ENCODE assay signal across 17 cellular contexts in genomic region chr3:14863324-14864100, GRCh38. TPM values are rescaled to one million over a fixed set of nuclear protein-coding genes. Genes with fewer than 3 reads are reported as not detected.
A peak's percentile ranks its signal among the peaks of the same experiment; 100 is the strongest.
DNase-seq lines count a peak whose midpoint lies in the region; ATAC-seq, FAIRE-seq and TF ChIP-seq lines count a peak whose summit lies in the region.
"Had no signal": no experiment of that assay in that cellular context is flagged by ENCODE, and none has a peak within 500 bp of the region (broad histone marks: within the 10 kb centered on the region; RNA-seq: fewer than 3 reads in every experiment).

No MANE protein-coding gene starts in this region.

- H2AFZ ChIP-seq in keratinocyte (ENCODE audit: control insufficient read depth, low read length) = no peak overlapping the region

- DNase-seq in left ventricle myocardium inferior (no peak), left ventricle myocardium superior (no peak), WTC11 (ENCODE audit: low spot score) (peak; percentile 40), keratinocyte (ENCODE audit: low read depth, low spot score) (no peak), NCI-H524 (lab: John Stamatoyannopoulos, UW) (no peak), body of pancreas (no peak), Ammon's horn (ENCODE audit: low spot score) (no peak)
- DNase-seq: activated CD4-positive, CD25-positive, alpha-beta regulatory T cell; activated T-cell treated with anti-CD3 and anti-CD28 coated beads, Interleukin-2, amount 50 U/mL, for 72 hours; NCI-H2171 treated with DMSO at 0.1 percent for 48 hours; Right ventricle myocardium superior; stimulated activated CD4-positive, alpha-beta T cell treated with anti-CD3 and anti-CD28 coated beads, Interleukin-4, amount 100 ng/mL, for 4 hours; stimulated activated naive CD8-positive, alpha-beta T cell treated with anti-CD3 and anti-CD28 coated beads, Interleukin-15, amount 100 ng/mL, for 72 hours had no signal

- H3K36me3 ChIP-seq in left ventricle myocardium inferior (peaks cover 5% of the 10 kb centered on the region), keratinocyte (ENCODE audit: control insufficient read depth in 2 of 2, extremely low read depth in 1 of 2, insufficient read depth in 2 of 2, low read length in 2 of 2) (no peaks in the 10 kb centered on the region), body of pancreas (replicated peaks in 1 of 2; ENCODE audit: insufficient read depth in 1 of 2, low read depth in 2 of 2) (no peaks in the 10 kb centered on the region)
- H3K36me3 ChIP-seq: prostate gland had no signal

- no peaks in the 10 kb centered on the region for H3K9me3 Mint-ChIP-seq in WTC11
- H3K9me3 Mint-ChIP-seq: activated T-cell treated with anti-CD3 and anti-CD28 coated beads, Interleukin-2, amount 50 U/mL, for 72 hours; stimulated activated naive CD8-positive, alpha-beta T cell treated with anti-CD3 and anti-CD28 coated beads, Interleukin-15, amount 100 ng/mL, for 72 hours had no signal

- peak overlapping the region; percentile 77 for H3K27ac ChIP-seq in left ventricle myocardium inferior (replicated peaks)
- no peak overlapping the region for H3K27ac ChIP-seq in keratinocyte (ENCODE audit: control insufficient read depth, insufficient read depth, low read length)
- H3K27ac ChIP-seq in body of pancreas = no peak overlapping the region
- H3K27ac ChIP-seq: prostate gland had no signal

- no peak overlapping the region for H3K27ac Mint-ChIP-seq in WTC11
- H3K27ac Mint-ChIP-seq: activated T-cell treated with anti-CD3 and anti-CD28 coated beads, Interleukin-2, amount 50 U/mL, for 72 hours; stimulated activated naive CD8-positive, alpha-beta T cell treated with anti-CD3 and anti-CD28 coated beads, Interleukin-15, amount 100 ng/mL, for 72 hours had no signal

- POLR2A ChIA-PET in WTC11 (lab: Charles Lee) = interaction anchor here (1.3 kb wide), 1 partner anchor 12 kb away, joined by 4 read pairs; no protein-coding TSS in a partner anchor

- intact Hi-C loops in left ventricle myocardium inferior (cut with micrococcal nuclease) = no loop called here
- intact Hi-C loops in left ventricle myocardium superior (cut with micrococcal nuclease) = no loop called here
- intact Hi-C loops in body of pancreas (cut with DNase I) = no loop called here

- no peaks in the 10 kb centered on the region for H3K36me3 Mint-ChIP-seq in WTC11

- no peaks in the 10 kb centered on the region for H3K27me3 Mint-ChIP-seq in WTC11 (ENCODE audit: low read depth)
- H3K27me3 Mint-ChIP-seq: stimulated activated naive CD8-positive, alpha-beta T cell treated with anti-CD3 and anti-CD28 coated beads, Interleukin-15, amount 100 ng/mL, for 72 hours had no signal

- WGBS in body of pancreas, 2 donors = 55 to 58% methylated on average over 8 to 10 of the region's 10 CpGs

- peaks cover 21% of the 10 kb centered on the region for H3K27me3 ChIP-seq in left ventricle myocardium inferior (ENCODE audit: low read depth)
- H3K27me3 ChIP-seq in keratinocyte (ENCODE audit: control insufficient read depth, extremely low read depth, insufficient read depth, low read length) = peaks cover 5% of the 10 kb centered on the region
- H3K27me3 ChIP-seq in body of pancreas = no peaks in the 10 kb centered on the region

- H3K4me2 ChIP-seq in keratinocyte (ENCODE audit: control insufficient read depth, extremely low read depth, insufficient read depth, low read depth, low read length) = no peak overlapping the region

- no peak for TF ChIP-seq POLR2A in body of pancreas (IDR thresholded peaks at IDR 0.05)

- no peak overlapping the region for H3K4me3 Mint-ChIP-seq in WTC11
- H3K4me3 Mint-ChIP-seq: activated T-cell treated with anti-CD3 and anti-CD28 coated beads, Interleukin-2, amount 50 U/mL, for 72 hours; stimulated activated naive CD8-positive, alpha-beta T cell treated with anti-CD3 and anti-CD28 coated beads, Interleukin-15, amount 100 ng/mL, for 72 hours had no signal

- ATAC-seq in left ventricle myocardium superior = no peak
- peak; percentile 82 for ATAC-seq in WTC11
- ATAC-seq in GM18858 (IDR thresholded peaks at IDR 0.05; ENCODE audit: unreplicated experiment) = no peak
- no peak for ATAC-seq in body of pancreas
- ATAC-seq: activated T-cell treated with anti-CD3 and anti-CD28 coated beads, Interleukin-2, amount 50 U/mL, for 72 hours; stimulated activated naive CD8-positive, alpha-beta T cell treated with anti-CD3 and anti-CD28 coated beads, Interleukin-15, amount 100 ng/mL, for 72 hours had no signal

- H3K4me3 ChIP-seq in left ventricle myocardium inferior (no peak overlapping the region), keratinocyte (ENCODE audit: control insufficient read depth in 2 of 3, extremely low read depth in 1 of 3, insufficient read depth in 2 of 3, low read depth in 1 of 3, low read length in 3 of 3) (no peak overlapping the region), body of pancreas (no peak overlapping the region)
- H3K4me3 ChIP-seq: prostate gland had no signal

- H3K4me1 Mint-ChIP-seq in WTC11 = peaks cover 31% of the 10 kb centered on the region
- H3K4me1 Mint-ChIP-seq: stimulated activated naive CD8-positive, alpha-beta T cell treated with anti-CD3 and anti-CD28 coated beads, Interleukin-15, amount 100 ng/mL, for 72 hours had no signal

- CTCF ChIA-PET in WTC11 (lab: Charles Lee) = interaction anchor here (0.6 to 4.1 kb wide), 26 partner anchors 9 to 102 kb away, joined by 3 to 29 read pairs (median 6); no protein-coding TSS in a partner anchor

- peak; percentile 45 for TF ChIP-seq CTCF in left ventricle myocardium inferior (IDR thresholded peaks at IDR 0.05; ENCODE audit: borderline replicate concordance)
- TF ChIP-seq CTCF in WTC11 (IDR thresholded peaks at IDR 0.05) = peak; percentile 24; the same call in 1 of the 2 replicates
- TF ChIP-seq CTCF in keratinocyte (optimal IDR thresholded peaks at IDR 0.05 in 1 of 3, IDR thresholded peaks at IDR 0.05 in 1 of 3, conservative IDR thresholded peaks at IDR 0.05 in 1 of 3; ENCODE audit: extremely low read depth in 1 of 3, insufficient read depth in 2 of 3, low read length in 3 of 3) = peak in 2 of 3 experiments; percentile 19 to 26
- TF ChIP-seq CTCF in body of pancreas (IDR thresholded peaks at IDR 0.05) = no peak

- H3K9me3 ChIP-seq in left ventricle myocardium inferior (replicated peaks) (no peaks in the 10 kb centered on the region), keratinocyte (ENCODE audit: control insufficient read depth, low read depth, low read length) (no peaks in the 10 kb centered on the region), body of pancreas (no peaks in the 10 kb centered on the region)
- H3K9me3 ChIP-seq: prostate gland had no signal

- no peak overlapping the region for H3K9ac ChIP-seq in keratinocyte (ENCODE audit: control insufficient read depth, extremely low read depth, insufficient read depth, low read length)

- H4K20me1 ChIP-seq in keratinocyte (ENCODE audit: control insufficient read depth, extremely low read depth, insufficient read depth, low read length) = no peaks in the 10 kb centered on the region

- dilution Hi-C loops in keratinocyte (cut with MboI; ENCODE audit: extremely low pct_ligation_motif_present, low sequenced_read_pairs) = no loop called here

- H3K4me1 ChIP-seq in left ventricle myocardium inferior (peaks cover 66% of the 10 kb centered on the region), keratinocyte (ENCODE audit: control insufficient read depth, extremely low read depth, insufficient read depth, low read length) (no peaks in the 10 kb centered on the region), body of pancreas (no peaks in the 10 kb centered on the region)
- H3K4me1 ChIP-seq: prostate gland had no signal

- no peaks in the 10 kb centered on the region for H3K79me2 ChIP-seq in keratinocyte (ENCODE audit: control insufficient read depth, insufficient read depth, low read length)

- FAIRE-seq in keratinocyte (lab: Jason Lieb, UNC) = no peak
- FAIRE-seq: astrocyte, G401.6 had no signal

- no peaks in the 10 kb centered on the region for H3K9me1 ChIP-seq in keratinocyte (ENCODE audit: control insufficient read depth, extremely low read depth, insufficient read depth, low read length)

TF ChIP-seq in WTC11, 78 proteins besides CTCF, POLR2A, EP300 and RAD21 (continues in another document):
- TF ChIP-seq ZNF671 (CRISPR knock-in tag; IDR thresholded peaks at IDR 0.05) (no peak), ZNF281 (CRISPR knock-in tag; IDR thresholded peaks at IDR 0.05) (no peak), NR2C2 (CRISPR knock-in tag; IDR thresholded peaks at IDR 0.05) (no peak), RELA (CRISPR knock-in tag; IDR thresholded peaks at IDR 0.05; ENCODE audit: borderline replicate concordance) (no peak), ZNF263 (CRISPR knock-in tag; IDR thresholded peaks at IDR 0.05; ENCODE audit: low read depth) (no peak), ESRRA (CRISPR knock-in tag; IDR thresholded peaks at IDR 0.05; ENCODE audit: borderline replicate concordance) (no peak)

RNA-seq across cellular contexts. Expression of gene FGD5, which starts 44.8 kb away (rescaled TPM):
- total RNA-seq in left ventricle myocardium inferior = 13.9 TPM
- 16.3 TPM for total RNA-seq in left ventricle myocardium superior
- 18.3 to 20.0 TPM (median 19.3 TPM) in 3 replicates for total RNA-seq in WTC11 (2021)
- not detected in 3 replicates for polyA plus RNA-seq in keratinocyte
- polyA plus RNA-seq in keratinocyte (2011; ENCODE audit: low read depth) = 0.17 TPM
- not detected in 2 replicates for polyA plus RNA-seq in keratinocyte (2011; cell fraction: cytosol; rRNA removed)
- 0.07 TPM in 1 of 2 replicates, not detected in the other for polyA plus RNA-seq in keratinocyte (2011; cell fraction: nucleus; rRNA removed)
- polyA plus RNA-seq in keratinocyte (2012; ENCODE audit: low replicate concordance) = not detected in 2 replicates
- not detected in 3 replicates for polyA minus RNA-seq in keratinocyte
- polyA minus RNA-seq in keratinocyte (2011; cell fraction: cytosol; rRNA and poly(A)+ RNA removed) = not detected
- polyA minus RNA-seq in keratinocyte (2011; cell fraction: nucleus; rRNA and poly(A)+ RNA removed) = not detected in 2 replicates
- total RNA-seq in body of pancreas = 1 to 10 TPM; 4.9 to 7.8 TPM
- total RNA-seq: activated T-cell treated with anti-CD3 and anti-CD28 coated beads, Interleukin-2, amount 50 U/mL, for 72 hours had no signal

Comparison
In these comparisons a context has a peak if more than half of its experiments do, and no peak if none do; other contexts are left out.
1. CTCF ChIP-seq: peak in left ventricle myocardium inferior (single experiment), WTC11 (single experiment) and keratinocyte (2 of 3); none in body of pancreas (0 of 7).